In the genomic region with DNA sequence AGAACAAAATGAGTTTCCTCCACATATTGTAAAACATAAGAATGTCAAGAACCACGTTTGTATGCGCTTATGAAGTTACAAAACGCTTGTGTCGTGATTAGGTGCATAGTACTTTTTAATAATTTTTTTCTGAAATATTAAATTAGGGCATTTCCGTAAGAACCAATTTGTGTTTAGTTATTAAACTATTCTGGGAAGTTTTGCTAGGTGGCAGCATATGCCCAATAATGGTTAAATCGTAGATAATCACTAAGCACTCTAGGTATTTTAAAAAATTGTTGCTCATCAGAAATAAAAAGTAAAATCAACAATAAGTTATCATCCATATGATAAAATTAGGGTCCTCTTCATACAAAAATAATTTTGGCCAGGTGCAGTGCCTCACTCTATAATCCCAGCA, we compare ENCODE assay signal across 13 cellular contexts. TPM values are rescaled to one million over a fixed set of nuclear protein-coding genes. Genes with fewer than 3 reads are reported as not detected.
A peak's percentile ranks its signal among the peaks of the same experiment; 100 is the strongest.
DNase-seq lines count a peak whose midpoint lies in the region; ATAC-seq and TF ChIP-seq lines count a peak whose summit lies in the region.
"Had no signal": no experiment of that assay in that cellular context is flagged by ENCODE, and none has a peak within 500 bp of the region (broad histone marks: within the 10 kb centered on the region; RNA-seq: fewer than 3 reads in every experiment).

No MANE protein-coding gene starts in this region.

- H3K4me1 ChIP-seq in thoracic aorta (ENCODE audit: control insufficient read depth in 1 of 2, low read depth in 2 of 2) = peaks cover 25 to 38% of the 10 kb centered on the region in 2 donors

- H3K9me3 ChIP-seq in thoracic aorta = no peaks in the 10 kb centered on the region

- TF ChIP-seq CTCF in RWPE1 (conservative IDR thresholded peaks at IDR 0.05; ENCODE audit: low read depth) (peak; percentile 55), thoracic aorta (IDR thresholded peaks at IDR 0.05) (peak; percentile 20)

- POLR2A ChIA-PET in RWPE1 (lab: Yijun Ruan, JAX; ENCODE audit: low non-redundant PET) = no interaction called here

- no peaks in the 10 kb centered on the region for H3K27me3 ChIP-seq in thoracic aorta (replicated peaks; ENCODE audit: insufficient read depth)
- H3K27me3 ChIP-seq: BLaER1 had no signal

- peak overlapping the region; percentile 33; the same call in 1 of the 2 replicates for H3K27ac ChIP-seq in RWPE1
- H3K27ac ChIP-seq in thoracic aorta = no peak overlapping the region
- H3K27ac ChIP-seq: BLaER1 had no signal

- ATAC-seq in thoracic aorta (ENCODE audit: insufficient number of reproducible peaks, low FRiP score, low read depth) (no peak), GM18907 (IDR thresholded peaks at IDR 0.05; ENCODE audit: unreplicated experiment) (no peak)
- ATAC-seq: K562, WTC11 had no signal

- CTCF ChIA-PET in RWPE1 (lab: Yijun Ruan, JAX) = interaction anchor here (0.6 to 1.6 kb wide), 4 partner anchors 109 to 191 kb away, joined by 3 to 6 read pairs (median 4); no protein-coding TSS in a partner anchor

- H3K4me3 ChIP-seq in thoracic aorta = no peak overlapping the region
- H3K4me3 ChIP-seq: BLaER1, K562 had no signal

- no peaks in the 10 kb centered on the region for H3K36me3 ChIP-seq in thoracic aorta

- DNase-seq in NCI-H748 (lab: John Stamatoyannopoulos, UW; ENCODE audit: unreplicated experiment) (peak; percentile 6), NCI-H748 treated with DMSO at 0.1 percent for 48 hours (lab: John Stamatoyannopoulos, UW) (no peak), RWPE1 (ENCODE audit: low spot score) (no peak), fibroblast of peridontal ligament (ENCODE audit: extremely low read depth) (peak; percentile 83), thoracic aorta (ENCODE audit: low spot score) (no peak)
- no peak for DNase-seq in activated CD8-positive, alpha-beta memory T cell treated with anti-CD3 and anti-CD28 coated beads, Interleukin-2, amount 50 U/mL, for 4 hours
- no peak for DNase-seq in stimulated activated naive CD4-positive, alpha-beta T cell treated with Interleukin-2 at 50 U/mL for 16 hours (lab: John Stamatoyannopoulos, UW)
- DNase-seq: activated naive CD8-positive, alpha-beta T cell treated with anti-CD3 and anti-CD28 coated beads, Interleukin-2, amount 10 ng/mL, durations not matched to agents 7 days and 5 days; NCI-H82 had no signal

RNA-seq across cellular contexts. Expression of a gene that starts 5.4 kb away (rescaled TPM):
- total RNA-seq in thoracic aorta = 10 to 100 TPM in 1 of 2 donors, 1 to 10 TPM in 1; 8.0 to 22.9 TPM

Comparison
In these comparisons a context has a peak if more than half of its experiments do, and no peak if none do; other contexts are left out.
1. DNase-seq: peak in NCI-H748 (single experiment) and fibroblast of peridontal ligament (single experiment); none in NCI-H748 treated with DMSO at 0.1 percent for 48 hours (single experiment), RWPE1 (single experiment), thoracic aorta (single experiment), activated CD8-positive, alpha-beta memory T cell treated with anti-CD3 and anti-CD28 coated beads, Interleukin-2, amount 50 U/mL, for 4 hours (single experiment) and stimulated activated naive CD4-positive, alpha-beta T cell treated with Interleukin-2 at 50 U/mL for 16 hours (single experiment).